In genomic region chr7:129560831-129561230, GRCh38 we compare ENCODE assay signal across 32 cellular contexts. TPM values are rescaled to one million over a fixed set of nuclear protein-coding genes. Genes with fewer than 3 reads are reported as not detected.
"Had no signal": no experiment of that assay in that cellular context is flagged by ENCODE, and none has a peak within 500 bp of the region (broad histone marks: within the 10 kb centered on the region; RNA-seq: fewer than 3 reads in every experiment).

No MANE protein-coding gene starts in this region.

- H3K27ac Mint-ChIP-seq: mesothelial cell of epicardium; natural killer cell treated with Interleukin-12 subunit alpha and Interleukin-12 subunit beta and Interleukin-15 and Interleukin-18, amount 100 ng/mL, for 72 hours; stimulated activated effector memory CD8-positive, alpha-beta T cell treated with anti-CD3 and anti-CD28 coated beads, Interleukin-12 subunit alpha, Interleukin-12 subunit beta, amount 100 ng/mL, for 72 hours had no signal

- H3K36me3 Mint-ChIP-seq: mesothelial cell of epicardium; naive B cell; natural killer cell treated with Interleukin-12 subunit alpha and Interleukin-12 subunit beta and Interleukin-15 and Interleukin-18, amount 100 ng/mL, for 72 hours; stimulated activated effector memory CD8-positive, alpha-beta T cell treated with anti-CD3 and anti-CD28 coated beads, Interleukin-12 subunit alpha, Interleukin-12 subunit beta, amount 100 ng/mL, for 72 hours had no signal

- H3K27me3 ChIP-seq: gastrocnemius medialis, ovary, thyroid gland, vagina had no signal

- H3K9me3 ChIP-seq: gastrocnemius medialis, left lung, mucosa of descending colon, ovary, sigmoid colon, stomach, thyroid gland, vagina had no signal

- DNase-seq: dorsolateral prefrontal cortex; effector CD4-positive, alpha-beta T cell; foreskin fibroblast; gastrocnemius medialis; head of caudate nucleus; hippocampal formation; left cardiac atrium; left lung; mesenchymal stem cell; mucosa of descending colon; naive B cell; ovary; retina; sigmoid colon; stimulated activated CD4-positive, alpha-beta T cell treated with anti-CD3 and anti-CD28 coated beads, Interleukin-2, amount 100 ng/mL, for 24 hours; stimulated activated CD4-positive, alpha-beta T cell treated with anti-CD3 and anti-CD28 coated beads, Interleukin-4, amount 100 ng/mL, for 24 hours; stimulated activated naive CD4-positive, alpha-beta T cell treated with Interleukin-2 at 50 U/mL for 16 hours; stomach; thyroid gland; trophoblast cell had no signal

- H3K9me3 Mint-ChIP-seq: mesothelial cell of epicardium; natural killer cell treated with Interleukin-12 subunit alpha and Interleukin-12 subunit beta and Interleukin-15 and Interleukin-18, amount 100 ng/mL, for 72 hours; neural crest cell; stimulated activated effector memory CD8-positive, alpha-beta T cell treated with anti-CD3 and anti-CD28 coated beads, Interleukin-12 subunit alpha, Interleukin-12 subunit beta, amount 100 ng/mL, for 72 hours had no signal

- H3K4me1 Mint-ChIP-seq: mesothelial cell of epicardium; stimulated activated effector memory CD8-positive, alpha-beta T cell treated with anti-CD3 and anti-CD28 coated beads, Interleukin-12 subunit alpha, Interleukin-12 subunit beta, amount 100 ng/mL, for 72 hours had no signal

- ATAC-seq: esophagus mucosa; gastrocnemius medialis; left cardiac atrium; left lung; mucosa of descending colon; natural killer cell treated with Interleukin-12 subunit alpha and Interleukin-12 subunit beta and Interleukin-15 and Interleukin-18, amount 100 ng/mL, for 72 hours; stimulated activated effector memory CD8-positive, alpha-beta T cell treated with anti-CD3 and anti-CD28 coated beads, Interleukin-12 subunit alpha, Interleukin-12 subunit beta, amount 100 ng/mL, for 72 hours had no signal

- H3K4me3 Mint-ChIP-seq: mesothelial cell of epicardium; naive B cell; natural killer cell treated with Interleukin-12 subunit alpha and Interleukin-12 subunit beta and Interleukin-15 and Interleukin-18, amount 100 ng/mL, for 72 hours; neural crest cell; stimulated activated effector memory CD8-positive, alpha-beta T cell treated with anti-CD3 and anti-CD28 coated beads, Interleukin-12 subunit alpha, Interleukin-12 subunit beta, amount 100 ng/mL, for 72 hours had no signal

- H3K4me1 ChIP-seq: gastrocnemius medialis, sigmoid colon, thyroid gland, vagina had no signal

- H3K4me3 ChIP-seq: dorsolateral prefrontal cortex, gastrocnemius medialis, left lung, mucosa of descending colon, ovary, sigmoid colon, stomach, thyroid gland, vagina had no signal

- FAIRE-seq: colon, islet of Langerhans had no signal

- H3K27ac ChIP-seq: dorsolateral prefrontal cortex, epithelial cell of prostate, gastrocnemius medialis, left lung, ovary, sigmoid colon, stomach, thyroid gland, vagina had no signal

RNA-seq across cellular contexts. Expression of gene SMKR1, which starts 58.5 kb away (rescaled TPM):
- total RNA-seq: esophagus mucosa, gastrocnemius medialis, kidney epithelial cell, left cardiac atrium, mucosa of descending colon, sigmoid colon, skeletal muscle tissue, stomach, subcutaneous adipose tissue, vagina had no signal
